ENCODE assay signal across 20 cellular contexts in genomic region chrX:25860322-25860721, GRCh38.
DNase-seq lines count a peak whose midpoint lies in the region; ATAC-seq and FAIRE-seq lines count a peak whose summit lies in the region.
"Had no signal": no experiment of that assay in that cellular context is flagged by ENCODE, and none has a peak within 500 bp of the region (broad histone marks: within the 10 kb centered on the region; RNA-seq: fewer than 3 reads in every experiment).

No MANE protein-coding gene starts in this region.

- H3K14ac ChIP-seq in neuronal stem cell (ENCODE audit: low read length) = no peak overlapping the region

- no peak overlapping the region for H3K18ac ChIP-seq in neuronal stem cell (ENCODE audit: low read length)

- intact Hi-C loops in aorta (cut with DNase I) (no loop called here), left colon (cut with DNase I, micrococcal nuclease) (no loop called here)

- no peaks in the 10 kb centered on the region for H3K36me3 ChIP-seq in neuronal stem cell (replicated peaks in 1 of 2; ENCODE audit: control insufficient read depth in 2 of 2, insufficient read depth in 2 of 2, low read length in 2 of 2)
- H3K36me3 ChIP-seq in aorta (ENCODE audit: control insufficient read depth in 1 of 2, insufficient read depth in 2 of 2, low read length in 1 of 2) = no peaks in the 10 kb centered on the region
- H3K36me3 ChIP-seq: BLaER1 treated with 17β-estradiol and CSF1 and Interleukin-3, amounts not matched to agents 10 nM and 100 nM had no signal

- H2BK15ac ChIP-seq in neuronal stem cell (ENCODE audit: low read length) = no peak overlapping the region

- H3K79me1 ChIP-seq in neuronal stem cell (ENCODE audit: low read depth, low read length) = no peaks in the 10 kb centered on the region

- H2AFZ ChIP-seq in neuronal stem cell (ENCODE audit: low read length) = no peak overlapping the region

- H3K27ac ChIP-seq in neuronal stem cell (replicated peaks; ENCODE audit: low read length) (no peak overlapping the region), aorta (ENCODE audit: low read depth in 1 of 2, low read length in 2 of 2) (no peak overlapping the region)
- H3K27ac ChIP-seq: 22Rv1; A549; BLaER1 treated with 17β-estradiol and CSF1 and Interleukin-3, amounts not matched to agents 10 nM and 100 nM; C4-2B had no signal

- H3K27me3 ChIP-seq in neuronal stem cell (ENCODE audit: control insufficient read depth in 3 of 3, insufficient read depth in 3 of 3, low read depth in 1 of 3, low read length in 3 of 3) (no peaks in the 10 kb centered on the region), aorta (ENCODE audit: control insufficient read depth in 1 of 2, insufficient read depth in 2 of 2, low read length in 1 of 2) (no peaks in the 10 kb centered on the region)

- no peak overlapping the region for H2AK5ac ChIP-seq in neuronal stem cell (ENCODE audit: low read depth, low read length)

- H3K4me3 ChIP-seq in neuronal stem cell (ENCODE audit: low read length in 2 of 2) (no peak overlapping the region), aorta (ENCODE audit: low read length in 2 of 2) (no peak overlapping the region)
- H3K4me3 ChIP-seq: A549; BLaER1 treated with 17β-estradiol and CSF1 and Interleukin-3, amounts not matched to agents 10 nM and 100 nM had no signal

- DNase-seq in HTR-8/SVneo (ENCODE audit: insufficient read length, low spot score) (no peak), neuronal stem cell (ENCODE audit: low spot score) (no peak), aorta (no peak), left colon (no peak)
- DNase-seq: AML-193; Caco-2; Calu3; CD4-positive, alpha-beta T cell; CD8-positive, alpha-beta T cell; DMS79 treated with DMSO at 0.1 percent for 48 hours; GF-D8 had no signal

- no peak overlapping the region for H4K8ac ChIP-seq in neuronal stem cell (ENCODE audit: low read depth, low read length)

- H3K23ac ChIP-seq in neuronal stem cell (ENCODE audit: low read depth, low read length, poor library complexity) = no peak overlapping the region

- H3K4me1 ChIP-seq in neuronal stem cell (ENCODE audit: control insufficient read depth in 2 of 2, insufficient read depth in 1 of 2, low read depth in 1 of 2, low read length in 2 of 2) = no peaks in the 10 kb centered on the region
- no peaks in the 10 kb centered on the region for H3K4me1 ChIP-seq in aorta (ENCODE audit: control insufficient read depth in 1 of 2, insufficient read depth in 2 of 2, low read length in 2 of 2)
- H3K4me1 ChIP-seq: A549; BLaER1 treated with 17β-estradiol and CSF1 and Interleukin-3, amounts not matched to agents 10 nM and 100 nM; Caco-2 had no signal

- no peak overlapping the region for H3K4me2 ChIP-seq in neuronal stem cell (ENCODE audit: insufficient read depth, low read length, poor library complexity, severe bottlenecking)
- H3K4me2 ChIP-seq: A549; BLaER1 treated with 17β-estradiol and CSF1 and Interleukin-3, amounts not matched to agents 10 nM and 100 nM had no signal

- peak; percentile 26 for FAIRE-seq in HTR-8/SVneo (lab: Jason Lieb, UNC)
- FAIRE-seq: A549, D721Med, G401.6, GM12891, GM19239 had no signal

- no peak overlapping the region for H3K4ac ChIP-seq in neuronal stem cell (ENCODE audit: low read length)

- H2BK120ac ChIP-seq in neuronal stem cell (ENCODE audit: low read depth, low read length) = no peak overlapping the region

- peak; percentile 29 for ATAC-seq in aorta (ENCODE audit: low FRiP score)
- ATAC-seq in GM21529 (IDR thresholded peaks at IDR 0.05; ENCODE audit: unreplicated experiment) = no peak
- no peak for ATAC-seq in left colon
- ATAC-seq: A549; CD8-positive, alpha-beta T cell had no signal

- H2BK5ac ChIP-seq in neuronal stem cell (ENCODE audit: low read length) = peak overlapping the region; percentile 24

- no peak overlapping the region for H2BK12ac ChIP-seq in neuronal stem cell (ENCODE audit: low read length)

- no CpG with 5 or more reads among the region's 3 CpGs for WGBS in neuronal stem cell (ENCODE audit: extremely low coverage in 2 of 2, insufficient read length in 2 of 2, insufficient replicate concordance in 1 of 2), 2 donors
- 88 to 96% methylated on average over 3 of the region's 3 CpGs for WGBS in aorta, 2 donors

- H3K9ac ChIP-seq in neuronal stem cell (ENCODE audit: low read depth, low read length, poor library complexity) = no peak overlapping the region
- H3K9ac ChIP-seq: BLaER1 treated with 17β-estradiol and CSF1 and Interleukin-3, amounts not matched to agents 10 nM and 100 nM had no signal

- no peak overlapping the region for H4K91ac ChIP-seq in neuronal stem cell (ENCODE audit: low read depth, low read length, poor library complexity)

- H3K9me3 ChIP-seq in neuronal stem cell (replicated peaks in 1 of 2; ENCODE audit: control insufficient read depth in 2 of 2, insufficient read depth in 1 of 2, low read depth in 1 of 2, low read length in 2 of 2) (no peaks in the 10 kb centered on the region), aorta (ENCODE audit: control insufficient read depth, low read length) (no peaks in the 10 kb centered on the region)
- H3K9me3 ChIP-seq: A549, Caco-2 had no signal
